Comparison of ENCODE assay signal across 21 cellular contexts in the genomic region with DNA sequence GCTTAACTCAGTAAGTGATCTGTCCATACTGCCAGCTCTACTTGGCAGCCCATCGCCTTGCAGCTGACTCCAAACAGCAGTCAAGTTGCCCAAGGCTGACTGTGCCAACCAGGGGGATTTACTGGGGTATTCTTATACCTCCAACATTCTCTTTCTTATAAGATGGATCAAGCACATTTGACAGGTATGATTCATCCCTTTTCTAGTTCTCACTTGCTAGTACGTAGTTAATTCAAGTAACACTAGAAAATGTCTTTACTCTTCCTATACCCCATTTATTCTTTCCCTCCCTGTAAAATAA.
DNase-seq lines count a peak whose midpoint lies in the region; ATAC-seq, FAIRE-seq and TF ChIP-seq lines count a peak whose summit lies in the region.
"Had no signal": no experiment of that assay in that cellular context is flagged by ENCODE, and none has a peak within 500 bp of the region (broad histone marks: within the 10 kb centered on the region; RNA-seq: fewer than 3 reads in every experiment).

No MANE protein-coding gene starts in this region.

- no peaks in the 10 kb centered on the region for H3K9me3 ChIP-seq in right lobe of liver
- no peaks in the 10 kb centered on the region for H3K9me3 ChIP-seq in HepG2 (ENCODE audit: low read length)

- no peak overlapping the region for H3K4me3 Mint-ChIP-seq in nephron progenitor cell
- H3K4me3 Mint-ChIP-seq: B cell; CD8-positive, alpha-beta T cell; GM23338; HFFc6 had no signal

- WGBS in right lobe of liver (ENCODE audit: insufficient coverage, low coverage, low lambda C conversion rate, missing lambda C conversion rate): 75% methylated on average over 2 of the region's 2 CpGs
- 92% methylated on average over 2 of the region's 2 CpGs for WGBS in HepG2 (ENCODE audit: low lambda C conversion rate)

- H3K4me1 Mint-ChIP-seq in nephron progenitor cell: peaks cover 13% of the 10 kb centered on the region

- H3K9ac ChIP-seq in HepG2 (ENCODE audit: insufficient read depth, low read depth, low read length): no peak overlapping the region
- H3K9ac ChIP-seq: BLaER1 treated with 17β-estradiol and CSF1 and Interleukin-3, amounts not matched to agents 10 nM and 100 nM had no signal

- H3K9me3 Mint-ChIP-seq in nephron progenitor cell: no peaks in the 10 kb centered on the region
- H3K9me3 Mint-ChIP-seq: CD8-positive, alpha-beta T cell; GM23338; HFFc6 had no signal

- FAIRE-seq in HepG2 (lab: Jason Lieb, UNC): no peak
- FAIRE-seq: G401.6, GM12891, H54, K562 had no signal

- H3K4me1 ChIP-seq in right lobe of liver (peaks cover 0 to 44% (median 10%) of the 10 kb centered on the region in 4 donors), HepG2 (ENCODE audit: insufficient read depth, low read length) (peaks cover 23% of the 10 kb centered on the region)

- no peak overlapping the region for H2AFZ ChIP-seq in HepG2 (ENCODE audit: low read length)
- H2AFZ ChIP-seq: GM23338 had no signal

- TF ChIP-seq POLR2A in right lobe of liver (IDR thresholded peaks at IDR 0.05) (no peak), HepG2 (IDR thresholded peaks at IDR 0.05; ENCODE audit: insufficient read depth in 1 of 2, low read depth in 2 of 2, low read length in 2 of 2) (no peak)

- POLR2A ChIA-PET in HepG2 (lab: Yijun Ruan, JAX): no interaction called here

- no peak for TF ChIP-seq CTCF in right lobe of liver (IDR thresholded peaks at IDR 0.05)
- no peak for TF ChIP-seq CTCF in HepG2 (CRISPR knock-in tag; IDR thresholded peaks at IDR 0.05)
- TF ChIP-seq CTCF in nephron progenitor cell (IDR thresholded peaks at IDR 0.05): no peak

- DNase-seq in right lobe of liver (no peak), HepG2 (ENCODE audit: low spot score) (no peak), nephron progenitor cell (no peak), COLO668 (lab: John Stamatoyannopoulos, UW; ENCODE audit: unreplicated experiment) (no peak)
- DNase-seq: CD8-positive, alpha-beta T cell; COR-L47; DMS 273 treated with DMSO at 0.1 percent for 48 hours; HFFc6; IMR-90 had no signal

- no peak for TF ChIP-seq RAD21 in HepG2 (CRISPR knock-in tag; IDR thresholded peaks at IDR 0.05)

- CTCF ChIA-PET in HepG2 (lab: Yijun Ruan, JAX; ENCODE audit: low intra/inter-chr PET ratio, low total read pairs): no interaction called here

- intact Hi-C loops in right lobe of liver (cut with DNase I): no loop called here
- intact Hi-C loops in HepG2 (cut with micrococcal nuclease; ENCODE audit: unreplicated experiment): no loop called here

- peak in 3 of 4 donors; percentile 26 to 52 (median 28) for ATAC-seq in right lobe of liver
- no peak for ATAC-seq in HepG2
- ATAC-seq in esophagus mucosa: peak; percentile 85
- no peak for ATAC-seq in GM18520 (IDR thresholded peaks at IDR 0.05; ENCODE audit: unreplicated experiment)
- no peak for ATAC-seq in GM19397 (IDR thresholded peaks at IDR 0.05; ENCODE audit: unreplicated experiment)
- ATAC-seq: CD8-positive, alpha-beta T cell; GM23338; HCT116; K562 had no signal

- no peaks in the 10 kb centered on the region; the same call in 1 of the 2 replicates for H4K20me1 ChIP-seq in HepG2 (ENCODE audit: insufficient read depth, low read length)

- peak overlapping the region; percentile 4 for H3K27ac Mint-ChIP-seq in nephron progenitor cell
- H3K27ac Mint-ChIP-seq: B cell; CD8-positive, alpha-beta T cell; GM23338; HFFc6 had no signal

- no peak overlapping the region for H3K4me2 ChIP-seq in HepG2 (ENCODE audit: low read depth, low read length)
- H3K4me2 ChIP-seq: BLaER1 treated with 17β-estradiol and CSF1 and Interleukin-3, amounts not matched to agents 10 nM and 100 nM; GM23338 had no signal

- in situ Hi-C loops in HepG2 (cut with HindIII; ENCODE audit: extremely low pct_ligation_motif_present, low pct_unique_long_range_greater_than_20kb): no loop called here

- peaks cover 51% of the 10 kb centered on the region for H3K79me2 ChIP-seq in HepG2 (ENCODE audit: insufficient read depth, low read length)

- H3K27me3 Mint-ChIP-seq in nephron progenitor cell (ENCODE audit: low read depth, poor library complexity): no peaks in the 10 kb centered on the region
- H3K27me3 Mint-ChIP-seq: B cell had no signal

- H3K36me3 Mint-ChIP-seq in nephron progenitor cell (ENCODE audit: low read depth): no peaks in the 10 kb centered on the region

- H3K27me3 ChIP-seq in right lobe of liver (no peaks in the 10 kb centered on the region), HepG2 (ENCODE audit: control insufficient read depth in 1 of 2, insufficient read depth in 2 of 2, low read length in 2 of 2) (no peaks in the 10 kb centered on the region)
- H3K27me3 ChIP-seq: BLaER1 treated with 17β-estradiol and CSF1 and Interleukin-3, amounts not matched to agents 10 nM and 100 nM had no signal

- H3K4me3 ChIP-seq in right lobe of liver (no peak overlapping the region), HepG2 (replicated peaks in 1 of 3; ENCODE audit: insufficient read depth in 1 of 3, low read depth in 2 of 3, low read length in 3 of 3) (no peak overlapping the region)
- H3K4me3 ChIP-seq: BLaER1 treated with 17β-estradiol and CSF1 and Interleukin-3, amounts not matched to agents 10 nM and 100 nM; GM23338; K562 had no signal

- TF ChIP-seq EP300 in HepG2 (IDR thresholded peaks at IDR 0.05; ENCODE audit: low read depth in 2 of 2, low read length in 2 of 2) (no peak), HepG2 (CRISPR knock-in tag; IDR thresholded peaks at IDR 0.05; ENCODE audit: borderline replicate concordance) (no peak)

- no peaks in the 10 kb centered on the region for H3K36me3 ChIP-seq in right lobe of liver
- peaks cover 3 to 4% of the 10 kb centered on the region in 2 experiments; a peak in 2 of 5 replicates for H3K36me3 ChIP-seq in HepG2 (replicated peaks in 1 of 2; ENCODE audit: control insufficient read depth in 1 of 2, insufficient read depth in 2 of 2, low read length in 2 of 2)

- no peak overlapping the region for H3K27ac ChIP-seq in right lobe of liver
- no peak overlapping the region for H3K27ac ChIP-seq in HepG2 (ENCODE audit: extremely low read length, insufficient read depth, low read length)
- H3K27ac ChIP-seq: BLaER1 treated with 17β-estradiol and CSF1 and Interleukin-3, amounts not matched to agents 10 nM and 100 nM; HL-60 had no signal

- no TSS peak for BruUV-seq in HepG2 (replicated peaks; lab: Mats Ljungman, UMichigan)

TF ChIP-seq in HepG2, 621 proteins besides CTCF, POLR2A, EP300 and RAD21 (continues in another document):
- TF ChIP-seq, protein P1, sequence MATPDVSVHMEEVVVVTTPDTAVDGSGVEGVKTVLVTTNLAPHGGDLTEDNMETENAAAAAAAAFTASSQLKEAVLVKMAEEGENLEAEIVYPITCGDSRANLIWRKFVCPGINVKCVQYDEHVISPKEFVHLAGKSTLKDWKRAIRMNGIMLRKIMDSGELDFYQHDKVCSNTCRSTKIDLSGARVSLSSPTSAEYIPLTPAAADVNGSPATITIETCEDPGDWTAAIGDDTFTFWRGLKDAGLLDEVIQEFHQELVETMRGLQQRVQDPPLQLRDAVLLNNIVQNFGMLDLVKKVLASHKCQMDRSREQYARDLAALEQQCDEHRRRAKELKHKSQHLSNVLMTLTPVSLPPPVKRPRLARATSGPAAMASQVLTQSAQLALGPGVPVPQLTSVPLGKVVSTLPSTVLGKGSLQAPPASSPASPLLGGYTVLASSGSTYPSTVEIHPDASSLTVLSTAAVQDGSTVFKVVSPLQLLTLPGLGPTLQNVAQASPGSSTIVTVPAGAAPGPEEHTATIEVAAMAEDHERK (CRISPR knock-in tag; IDR thresholded peaks at IDR 0.05; ENCODE audit: low read depth): no peak
- TF ChIP-seq ZNF329 (CRISPR knock-in tag; IDR thresholded peaks at IDR 0.05; ENCODE audit: low read depth): no peak
- no peak for TF ChIP-seq ZEB1 (IDR thresholded peaks at IDR 0.05; ENCODE audit: insufficient replicate concordance, low read depth)
- no peak for TF ChIP-seq AKAP8 (CRISPR knock-in tag; IDR thresholded peaks at IDR 0.05)
- TF ChIP-seq ZFY (CRISPR knock-in tag; IDR thresholded peaks at IDR 0.05): no peak
- no peak for TF ChIP-seq ZBTB1 (CRISPR knock-in tag; IDR thresholded peaks at IDR 0.05; ENCODE audit: borderline replicate concordance)
- no peak for TF ChIP-seq ZNF24 (IDR thresholded peaks at IDR 0.05)
- no peak for TF ChIP-seq TOPORS (CRISPR knock-in tag; IDR thresholded peaks at IDR 0.05)
- TF ChIP-seq, protein P2, sequence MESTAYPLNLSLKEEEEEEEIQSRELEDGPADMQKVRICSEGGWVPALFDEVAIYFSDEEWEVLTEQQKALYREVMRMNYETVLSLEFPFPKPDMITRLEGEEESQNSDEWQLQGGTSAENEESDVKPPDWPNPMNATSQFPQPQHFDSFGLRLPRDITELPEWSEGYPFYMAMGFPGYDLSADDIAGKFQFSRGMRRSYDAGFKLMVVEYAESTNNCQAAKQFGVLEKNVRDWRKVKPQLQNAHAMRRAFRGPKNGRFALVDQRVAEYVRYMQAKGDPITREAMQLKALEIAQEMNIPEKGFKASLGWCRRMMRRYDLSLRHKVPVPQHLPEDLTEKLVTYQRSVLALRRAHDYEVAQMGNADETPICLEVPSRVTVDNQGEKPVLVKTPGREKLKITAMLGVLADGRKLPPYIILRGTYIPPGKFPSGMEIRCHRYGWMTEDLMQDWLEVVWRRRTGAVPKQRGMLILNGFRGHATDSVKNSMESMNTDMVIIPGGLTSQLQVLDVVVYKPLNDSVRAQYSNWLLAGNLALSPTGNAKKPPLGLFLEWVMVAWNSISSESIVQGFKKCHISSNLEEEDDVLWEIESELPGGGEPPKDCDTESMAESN (CRISPR knock-in tag; conservative IDR thresholded peaks at IDR 0.05): no peak
- TF ChIP-seq GATAD1 (CRISPR knock-in tag; IDR thresholded peaks at IDR 0.05): no peak
- no peak for TF ChIP-seq KMT2A (CRISPR knock-in tag; IDR thresholded peaks at IDR 0.05)
- TF ChIP-seq, protein P3, sequence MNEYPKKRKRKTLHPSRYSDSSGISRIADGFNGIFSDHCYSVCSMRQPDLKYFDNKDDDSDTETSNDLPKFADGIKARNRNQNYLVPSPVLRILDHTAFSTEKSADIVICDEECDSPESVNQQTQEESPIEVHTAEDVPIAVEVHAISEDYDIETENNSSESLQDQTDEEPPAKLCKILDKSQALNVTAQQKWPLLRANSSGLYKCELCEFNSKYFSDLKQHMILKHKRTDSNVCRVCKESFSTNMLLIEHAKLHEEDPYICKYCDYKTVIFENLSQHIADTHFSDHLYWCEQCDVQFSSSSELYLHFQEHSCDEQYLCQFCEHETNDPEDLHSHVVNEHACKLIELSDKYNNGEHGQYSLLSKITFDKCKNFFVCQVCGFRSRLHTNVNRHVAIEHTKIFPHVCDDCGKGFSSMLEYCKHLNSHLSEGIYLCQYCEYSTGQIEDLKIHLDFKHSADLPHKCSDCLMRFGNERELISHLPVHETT (CRISPR knock-in tag; conservative IDR thresholded peaks at IDR 0.05): no peak
- TF ChIP-seq ZNF496 (CRISPR knock-in tag; IDR thresholded peaks at IDR 0.05; ENCODE audit: insufficient replicate concordance): no peak
- no peak for TF ChIP-seq SNAI1 (CRISPR knock-in tag; IDR thresholded peaks at IDR 0.05; ENCODE audit: borderline replicate concordance)
- no peak for TF ChIP-seq ZNF501 (CRISPR knock-in tag; IDR thresholded peaks at IDR 0.05)

Comparison
In these comparisons a context has a peak if more than half of its experiments do, and no peak if none do; other contexts are left out.
1. ATAC-seq: peak in right lobe of liver (3 of 4) and esophagus mucosa (single experiment); none in HepG2 (single experiment), GM18520 (single experiment) and GM19397 (single experiment).